Comparison of ENCODE assay signal across 15 cellular contexts in genomic region chr11:115548878-115549528, GRCh38. TPM values are rescaled to one million over a fixed set of nuclear protein-coding genes. Genes with fewer than 3 reads are reported as not detected.
DNase-seq lines count a peak whose midpoint lies in the region; ATAC-seq, FAIRE-seq and TF ChIP-seq lines count a peak whose summit lies in the region.
"Had no signal": no experiment of that assay in that cellular context is flagged by ENCODE, and none has a peak within 500 bp of the region (broad histone marks: within the 10 kb centered on the region; RNA-seq: fewer than 3 reads in every experiment).

No MANE protein-coding gene starts in this region.

- FAIRE-seq in GM19239 (lab: Jason Lieb, UNC), result no peak

- ATAC-seq in gastrocnemius medialis (no peak), HG03095 (IDR thresholded peaks at IDR 0.05; ENCODE audit: unreplicated experiment) (no peak), Right ventricle myocardium superior (ENCODE audit: poor library complexity) (no peak)
- ATAC-seq: stimulated activated naive CD8-positive, alpha-beta T cell treated with anti-CD3 and anti-CD28 coated beads, Interleukin-15, amount 100 ng/mL, for 72 hours had no signal

- H3K27ac ChIP-seq in colonic mucosa (no peak overlapping the region), gastrocnemius medialis (no peak overlapping the region)
- H3K27ac ChIP-seq: BLaER1, dorsolateral prefrontal cortex, left ventricle myocardium inferior had no signal

- no peaks in the 10 kb centered on the region for H3K36me3 ChIP-seq in MG63
- H3K36me3 ChIP-seq in colonic mucosa, result no peaks in the 10 kb centered on the region
- H3K36me3 ChIP-seq in gastrocnemius medialis, result no peaks in the 10 kb centered on the region
- H3K36me3 ChIP-seq: BLaER1, left ventricle myocardium inferior had no signal

- TF ChIP-seq CTCF in colonic mucosa (IDR thresholded peaks at IDR 0.05) (no peak), gastrocnemius medialis (IDR thresholded peaks at IDR 0.05 in 4 of 5, conservative IDR thresholded peaks at IDR 0.05 in 1 of 5) (no peak)

- DNase-seq in DMS53 treated with DMSO at 0.1 percent for 48 hours (lab: John Stamatoyannopoulos, UW; ENCODE audit: unreplicated experiment), result peak; percentile 97
- peak; percentile 5 for DNase-seq in MG63
- peak; percentile 30 for DNase-seq in colonic mucosa
- peak; percentile 75 for DNase-seq in mucosa of gallbladder (ENCODE audit: low spot score)
- DNase-seq in gastrocnemius medialis, result no peak
- no peak for DNase-seq in GM19239 (ENCODE audit: insufficient read length, low spot score)
- DNase-seq in Right ventricle myocardium superior, result no peak
- DNase-seq: activated CD4-positive, alpha-beta memory T cell treated with anti-CD3 and anti-CD28 coated beads for 36 hours; dorsolateral prefrontal cortex; HFFc6; left ventricle myocardium inferior; NCI-H2171 treated with DMSO at 0.1 percent for 48 hours; stimulated activated naive CD8-positive, alpha-beta T cell treated with anti-CD3 and anti-CD28 coated beads, Interleukin-15, amount 100 ng/mL, for 72 hours had no signal

- H3K9ac ChIP-seq in colonic mucosa (ENCODE audit: low read depth in 2 of 2, low read length in 2 of 2), result no peak overlapping the region
- H3K9ac ChIP-seq: BLaER1 had no signal

- TF ChIP-seq POLR2A in gastrocnemius medialis (IDR thresholded peaks at IDR 0.05), result no peak

- H3K4me3 ChIP-seq in MG63, result no peak overlapping the region
- no peak overlapping the region for H3K4me3 ChIP-seq in colonic mucosa
- H3K4me3 ChIP-seq in gastrocnemius medialis, result no peak overlapping the region
- H3K4me3 ChIP-seq: BLaER1, dorsolateral prefrontal cortex, left ventricle myocardium inferior had no signal

- H3K27me3 ChIP-seq in MG63, result no peaks in the 10 kb centered on the region
- no peaks in the 10 kb centered on the region for H3K27me3 ChIP-seq in colonic mucosa
- H3K27me3 ChIP-seq in gastrocnemius medialis, result no peaks in the 10 kb centered on the region
- H3K27me3 ChIP-seq: BLaER1, dorsolateral prefrontal cortex had no signal

- H3K4me1 ChIP-seq in colonic mucosa (no peaks in the 10 kb centered on the region), gastrocnemius medialis (no peaks in the 10 kb centered on the region)
- H3K4me1 ChIP-seq: BLaER1 had no signal

- in situ Hi-C loops in gastrocnemius medialis (cut with MboI; ENCODE audit: low sequenced_read_pairs in 4 of 4), result no loop called here

- H3K9me3 ChIP-seq in MG63 (no peaks in the 10 kb centered on the region), colonic mucosa (no peaks in the 10 kb centered on the region), gastrocnemius medialis (no peaks in the 10 kb centered on the region)
- H3K9me3 ChIP-seq: BLaER1, left ventricle myocardium inferior had no signal

- intact Hi-C loops in colonic mucosa (cut with DNase I) (no loop called here), gastrocnemius medialis (cut with DNase I; ENCODE audit: low total_unique reads) (no loop called here), Right ventricle myocardium superior (cut with DNase I) (no loop called here)

RNA-seq across cellular contexts. Expression of gene CADM1, which starts 44.8 kb away (rescaled TPM):
- 34.4 and 49.3 TPM in 2 replicates for total RNA-seq in MG63 (2014; rRNA removed; shearing (Covaris generic); ENCODE audit: low replicate concordance)
- total RNA-seq in colonic mucosa (1 to 10 TPM; 5.2 to 6.4 TPM), mucosa of gallbladder (20.3 TPM), gastrocnemius medialis (1 to 10 TPM; 1.2 to 2.5 (median 2.2) TPM), Right ventricle myocardium superior (32.0 TPM)
- total RNA-seq: HFFc6 had no signal

Comparison
In these comparisons a context has a peak if more than half of its experiments do, and no peak if none do; other contexts are left out.
1. DNase-seq: peak in DMS53 treated with DMSO at 0.1 percent for 48 hours (single experiment), MG63 (single experiment), colonic mucosa (single experiment) and mucosa of gallbladder (single experiment); none in gastrocnemius medialis (0 of 2), GM19239 (single experiment) and Right ventricle myocardium superior (single experiment).